34 cellular contexts compared by ENCODE assay signal in the genomic region with DNA sequence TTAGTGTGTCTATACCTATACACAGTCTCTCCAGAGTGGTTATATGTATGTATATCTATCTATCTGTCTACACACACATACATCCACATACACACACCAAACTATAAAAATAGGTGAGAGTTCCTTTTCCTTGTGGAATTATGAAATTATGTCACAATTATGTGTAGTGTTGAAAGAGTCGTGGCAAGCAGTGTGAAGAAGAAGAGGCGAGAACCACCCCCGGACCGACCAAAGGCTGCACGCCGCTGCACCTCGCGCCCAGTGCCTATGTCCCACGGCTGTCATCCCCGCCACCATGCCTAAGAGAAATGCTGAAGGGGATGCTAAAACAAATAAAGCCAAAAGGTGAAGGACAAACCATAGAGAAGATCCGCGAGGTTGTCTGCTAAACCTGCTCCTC.
"Had no signal": no experiment of that assay in that cellular context is flagged by ENCODE, and none has a peak within 500 bp of the region (broad histone marks: within the 10 kb centered on the region; RNA-seq: fewer than 3 reads in every experiment).

No MANE protein-coding gene starts in this region.

- H3K4me3 ChIP-seq: adrenal gland, body of pancreas, breast epithelium, cardiac muscle cell, colonic mucosa, dorsolateral prefrontal cortex, gastrocnemius medialis had no signal

- H3K27ac Mint-ChIP-seq: activated CD4-positive, alpha-beta memory T cell treated with anti-CD3 and anti-CD28 coated beads for 36 hours; activated CD4-positive, alpha-beta T cell treated with anti-CD3 and anti-CD28 coated beads for 36 hours; activated CD4-positive, alpha-beta T cell treated with anti-CD3 and anti-CD28 coated beads, Interleukin-2, amount 10 ng/mL, durations not matched to agents 24 days and 14 days; activated CD8-positive, alpha-beta memory T cell treated with anti-CD3 and anti-CD28 coated beads, Interleukin-2, amount 10 ng/mL, durations not matched to agents 7 days and 5 days; activated CD8-positive, alpha-beta T cell treated with anti-CD3 and anti-CD28 coated beads, Interleukin-2, amount 10 ng/mL, durations not matched to agents 7 days and 5 days; activated naive CD4-positive, alpha-beta T cell treated with anti-CD3 and anti-CD28 coated beads for 36 hours; activated naive CD4-positive, alpha-beta T cell treated with anti-CD3 and anti-CD28 coated beads, Interleukin-2, amount 50 U/mL, for 24 hours; activated naive CD8-positive, alpha-beta T cell treated with anti-CD3 and anti-CD28 coated beads for 36 hours; activated naive CD8-positive, alpha-beta T cell treated with anti-CD3 and anti-CD28 coated beads, Interleukin-2, amount 50 U/mL, for 24 hours; activated T-helper 1 cell treated with anti-CD3 and anti-CD28 coated beads, Interleukin-12 subunit alpha, Interleukin-12 subunit beta, Interleukin-2, Interleukin-4 antibody, amounts not matched to agents 30 ng/mL and 10 ng/mL and 1 ng/mL, durations not matched to agents 14 hours and 24 hours and 36 hours; activated T-helper 2 cell treated with anti-CD3 and anti-CD28 coated beads, Interferon-gamma antibody, Interleukin-2, Interleukin-4, amounts not matched to agents 10 μg/mL and 5 μg/mL and 100 μg/mL, durations not matched to agents 14 hours and 24 hours and 36 hours; endodermal cell had no signal

- H3K27ac ChIP-seq: adrenal gland, body of pancreas, breast epithelium, cardiac muscle cell, colonic mucosa, dorsolateral prefrontal cortex, foreskin keratinocyte, gastrocnemius medialis had no signal

- H3K4me1 ChIP-seq: adrenal gland, body of pancreas, breast epithelium, colonic mucosa, gastrocnemius medialis had no signal

- H3K9me3 ChIP-seq: adrenal gland, body of pancreas, breast epithelium, colonic mucosa, gastrocnemius medialis had no signal

- H3K9me3 Mint-ChIP-seq: activated CD4-positive, alpha-beta memory T cell treated with anti-CD3 and anti-CD28 coated beads for 36 hours; activated CD4-positive, alpha-beta T cell treated with anti-CD3 and anti-CD28 coated beads, Interleukin-2, amount 10 ng/mL, durations not matched to agents 24 days and 14 days; activated naive CD4-positive, alpha-beta T cell treated with anti-CD3 and anti-CD28 coated beads for 36 hours; activated naive CD4-positive, alpha-beta T cell treated with anti-CD3 and anti-CD28 coated beads, Interleukin-2, amount 50 U/mL, for 24 hours; activated naive CD8-positive, alpha-beta T cell treated with anti-CD3 and anti-CD28 coated beads for 36 hours; activated naive CD8-positive, alpha-beta T cell treated with anti-CD3 and anti-CD28 coated beads, Interleukin-2, amount 50 U/mL, for 24 hours; activated T-helper 1 cell treated with anti-CD3 and anti-CD28 coated beads, Interleukin-12 subunit alpha, Interleukin-12 subunit beta, Interleukin-2, Interleukin-4 antibody, amounts not matched to agents 30 ng/mL and 10 ng/mL and 1 ng/mL, durations not matched to agents 14 hours and 24 hours and 36 hours; activated T-helper 2 cell treated with anti-CD3 and anti-CD28 coated beads, Interferon-gamma antibody, Interleukin-2, Interleukin-4, amounts not matched to agents 10 μg/mL and 5 μg/mL and 100 μg/mL, durations not matched to agents 14 hours and 24 hours and 36 hours; endodermal cell had no signal

- ATAC-seq: activated CD4-positive, alpha-beta T cell treated with anti-CD3 and anti-CD28 coated beads for 36 hours; activated CD8-positive, alpha-beta memory T cell treated with anti-CD3 and anti-CD28 coated beads, Interleukin-2, amount 10 ng/mL, durations not matched to agents 7 days and 5 days; activated CD8-positive, alpha-beta T cell treated with anti-CD3 and anti-CD28 coated beads, Interleukin-2, amount 10 ng/mL, durations not matched to agents 7 days and 5 days; activated naive CD8-positive, alpha-beta T cell treated with anti-CD3 and anti-CD28 coated beads, Interleukin-2, amount 50 U/mL, for 24 hours; body of pancreas; esophagus mucosa; foreskin keratinocyte; gastrocnemius medialis had no signal

- DNase-seq: activated CD4-positive, alpha-beta memory T cell treated with anti-CD3 and anti-CD28 coated beads for 36 hours; activated CD4-positive, alpha-beta T cell treated with anti-CD3 and anti-CD28 coated beads for 36 hours; activated CD4-positive, alpha-beta T cell treated with anti-CD3 and anti-CD28 coated beads, Interleukin-2, amount 10 ng/mL, durations not matched to agents 24 days and 14 days; activated CD4-positive, CD25-positive, alpha-beta regulatory T cell; activated CD4-positive, CD25-positive, alpha-beta regulatory T cell treated with anti-CD3 and anti-CD28 coated beads, Interleukin-2, amount 50 U/mL, for 72 hours; activated CD8-positive, alpha-beta memory T cell treated with anti-CD3 and anti-CD28 coated beads, Interleukin-2, amount 10 ng/mL, durations not matched to agents 7 days and 5 days; activated CD8-positive, alpha-beta memory T cell treated with anti-CD3 and anti-CD28 coated beads, Interleukin-2, amount 50 U/mL, for 4 hours; activated CD8-positive, alpha-beta T cell treated with anti-CD3 and anti-CD28 coated beads, Interleukin-2, amount 10 ng/mL, durations not matched to agents 7 days and 5 days; activated effector memory CD4-positive, alpha-beta T cell treated with anti-CD3 and anti-CD28 coated beads, Interleukin-2, amount 50 U/mL, for 16 hours; activated naive CD4-positive, alpha-beta T cell treated with anti-CD3 and anti-CD28 coated beads for 36 hours; activated naive CD8-positive, alpha-beta T cell treated with anti-CD3 and anti-CD28 coated beads for 36 hours; activated naive CD8-positive, alpha-beta T cell treated with anti-CD3 and anti-CD28 coated beads, Interleukin-2, amount 50 U/mL, for 24 hours; activated T-cell treated with anti-CD3 and anti-CD28 coated beads, Interleukin-2, amount 50 U/mL, for 1 hour; activated T-cell treated with anti-CD3 and anti-CD28 coated beads, Interleukin-2, amount 50 U/mL, for 48 hours; adrenal gland; amygdala; aorta; body of pancreas; central memory CD4-positive, alpha-beta T cell; cerebellar nuclear complex; colonic mucosa; dorsolateral prefrontal cortex; effector memory CD4-positive, alpha-beta T cell; endodermal cell; foreskin keratinocyte; gastrocnemius medialis; glutamatergic neuron; T-helper 2 cell had no signal

- H3K27me3 Mint-ChIP-seq: activated CD4-positive, alpha-beta memory T cell treated with anti-CD3 and anti-CD28 coated beads for 36 hours; activated CD4-positive, alpha-beta T cell treated with anti-CD3 and anti-CD28 coated beads for 36 hours; activated CD8-positive, alpha-beta memory T cell treated with anti-CD3 and anti-CD28 coated beads, Interleukin-2, amount 10 ng/mL, durations not matched to agents 7 days and 5 days; activated naive CD4-positive, alpha-beta T cell treated with anti-CD3 and anti-CD28 coated beads, Interleukin-2, amount 50 U/mL, for 24 hours; activated naive CD8-positive, alpha-beta T cell treated with anti-CD3 and anti-CD28 coated beads for 36 hours; activated naive CD8-positive, alpha-beta T cell treated with anti-CD3 and anti-CD28 coated beads, Interleukin-2, amount 50 U/mL, for 24 hours had no signal

- H3K4me1 Mint-ChIP-seq: activated CD4-positive, alpha-beta T cell treated with anti-CD3 and anti-CD28 coated beads for 36 hours; activated CD4-positive, alpha-beta T cell treated with anti-CD3 and anti-CD28 coated beads, Interleukin-2, amount 10 ng/mL, durations not matched to agents 24 days and 14 days; activated CD8-positive, alpha-beta memory T cell treated with anti-CD3 and anti-CD28 coated beads, Interleukin-2, amount 10 ng/mL, durations not matched to agents 7 days and 5 days; activated naive CD8-positive, alpha-beta T cell treated with anti-CD3 and anti-CD28 coated beads, Interleukin-2, amount 50 U/mL, for 24 hours had no signal

- H3K4me3 Mint-ChIP-seq: activated CD4-positive, alpha-beta memory T cell treated with anti-CD3 and anti-CD28 coated beads for 36 hours; activated CD4-positive, alpha-beta T cell treated with anti-CD3 and anti-CD28 coated beads for 36 hours; activated CD4-positive, alpha-beta T cell treated with anti-CD3 and anti-CD28 coated beads, Interleukin-2, amount 10 ng/mL, durations not matched to agents 24 days and 14 days; activated CD8-positive, alpha-beta memory T cell treated with anti-CD3 and anti-CD28 coated beads, Interleukin-2, amount 10 ng/mL, durations not matched to agents 7 days and 5 days; activated CD8-positive, alpha-beta T cell treated with anti-CD3 and anti-CD28 coated beads, Interleukin-2, amount 10 ng/mL, durations not matched to agents 7 days and 5 days; activated naive CD4-positive, alpha-beta T cell treated with anti-CD3 and anti-CD28 coated beads for 36 hours; activated naive CD4-positive, alpha-beta T cell treated with anti-CD3 and anti-CD28 coated beads, Interleukin-2, amount 50 U/mL, for 24 hours; activated naive CD8-positive, alpha-beta T cell treated with anti-CD3 and anti-CD28 coated beads for 36 hours; activated naive CD8-positive, alpha-beta T cell treated with anti-CD3 and anti-CD28 coated beads, Interleukin-2, amount 50 U/mL, for 24 hours; activated T-helper 1 cell treated with anti-CD3 and anti-CD28 coated beads, Interleukin-12 subunit alpha, Interleukin-12 subunit beta, Interleukin-2, Interleukin-4 antibody, amounts not matched to agents 30 ng/mL and 10 ng/mL and 1 ng/mL, durations not matched to agents 14 hours and 24 hours and 36 hours; endodermal cell had no signal

- H3K36me3 ChIP-seq: adrenal gland, breast epithelium, cardiac muscle cell, colonic mucosa, gastrocnemius medialis had no signal

- H3K36me3 Mint-ChIP-seq: activated CD4-positive, alpha-beta memory T cell treated with anti-CD3 and anti-CD28 coated beads for 36 hours; activated CD8-positive, alpha-beta memory T cell treated with anti-CD3 and anti-CD28 coated beads, Interleukin-2, amount 10 ng/mL, durations not matched to agents 7 days and 5 days; activated naive CD8-positive, alpha-beta T cell treated with anti-CD3 and anti-CD28 coated beads for 36 hours had no signal

- H3K27me3 ChIP-seq: adrenal gland, body of pancreas, breast epithelium, cardiac muscle cell, colonic mucosa, dorsolateral prefrontal cortex, foreskin keratinocyte, gastrocnemius medialis had no signal
